Comparison of ENCODE assay signal across 8 cellular contexts in the genomic region with DNA sequence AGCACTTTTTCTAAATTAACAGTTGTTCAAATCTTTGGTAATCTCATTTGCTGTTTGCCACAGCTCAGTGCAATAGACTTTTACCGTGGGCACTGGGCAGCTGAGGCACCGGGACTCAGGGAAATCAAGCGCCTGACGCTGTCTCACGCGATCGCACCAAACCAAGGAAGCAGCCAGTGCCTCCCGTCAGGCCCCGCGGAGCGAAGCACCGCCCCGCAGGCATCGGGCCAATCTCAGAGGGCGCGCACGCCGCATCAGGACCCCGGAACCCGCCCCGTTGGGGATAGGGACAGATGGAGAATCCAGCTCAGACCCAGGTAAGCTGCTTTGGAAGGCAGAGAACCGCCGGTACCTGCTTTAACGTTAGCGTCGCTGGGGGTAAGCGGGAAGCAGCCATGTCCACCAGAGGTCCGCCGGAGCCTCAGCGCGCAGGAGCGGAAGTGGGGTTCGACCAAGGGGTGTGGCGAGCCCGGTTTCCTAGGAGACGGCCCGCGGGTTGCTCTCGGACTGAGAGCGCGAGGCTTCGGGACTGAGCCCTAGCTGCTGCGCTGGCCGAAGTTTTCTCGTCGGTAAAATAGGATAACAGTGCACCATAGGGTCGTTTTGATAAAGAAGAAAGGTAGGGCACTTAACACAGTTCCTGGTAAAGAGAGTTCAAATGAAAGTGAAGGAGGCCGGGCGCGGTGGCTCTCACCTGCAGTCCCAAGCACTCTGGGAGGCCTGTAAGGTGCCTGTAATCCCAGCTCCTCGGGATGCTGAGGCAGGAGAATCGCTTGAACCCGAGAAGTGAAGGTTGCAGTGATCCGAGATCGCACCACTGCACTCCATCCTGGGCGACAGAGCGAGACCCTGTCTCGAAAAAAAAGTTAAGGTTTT. TPM values are rescaled to one million over a fixed set of nuclear protein-coding genes. Genes with fewer than 3 reads are reported as not detected.
DNase-seq lines count a peak whose midpoint lies in the region; ATAC-seq and TF ChIP-seq lines count a peak whose summit lies in the region.

A gene with protein sequence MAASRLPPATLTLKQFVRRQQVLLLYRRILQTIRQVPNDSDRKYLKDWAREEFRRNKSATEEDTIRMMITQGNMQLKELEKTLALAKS (minus strand): TSS at position 428 of the 876 bp plus-strand sequence. CDS start 31 bp downstream, at position 397.

- peak within 1 kb of the TSS; percentile 79 for H3K9ac ChIP-seq in BLaER1

- H3K27ac ChIP-seq in BLaER1 (peak within 1 kb of the TSS; percentile 77), coronary artery (peak within 1 kb of the TSS; percentile 89 to 90)

- H3K9me3 ChIP-seq in BLaER1: no peaks in the 10 kb centered on the region

- H3K36me3 ChIP-seq in BLaER1: peaks cover 16% of the 10 kb centered on the region

- peaks cover 26% of the 10 kb centered on the region for H3K4me1 Mint-ChIP-seq in activated CD4-positive, alpha-beta T cell treated with anti-CD3 and anti-CD28 coated beads, Interleukin-2, amount 10 ng/mL, durations not matched to agents 24 days and 14 days

- H3K27me3 Mint-ChIP-seq in activated CD4-positive, alpha-beta T cell treated with anti-CD3 and anti-CD28 coated beads, Interleukin-2, amount 10 ng/mL, durations not matched to agents 24 days and 14 days: no peaks in the 10 kb centered on the region

- H3K27me3 ChIP-seq in BLaER1: no peaks in the 10 kb centered on the region

- ATAC-seq in GM19324 (IDR thresholded peaks at IDR 0.05; ENCODE audit: low FRiP score, unreplicated experiment) (peak; percentile 100), HG03469 (IDR thresholded peaks at IDR 0.05; ENCODE audit: unreplicated experiment) (peak; percentile 90), left colon (peak; percentile 97)

- intact Hi-C loops in activated CD4-positive, alpha-beta T cell treated with anti-CD3 and anti-CD28 coated beads, Interleukin-2, amount 10 ng/mL, durations not matched to agents 24 days and 14 days (cut with micrococcal nuclease): loop anchor here (1.0 to 2.0 kb wide), 6 partner anchors 205 to 948 kb away; a partner anchor contains a TSS
- intact Hi-C loops in left colon (cut with DNase I, micrococcal nuclease): no loop called here

- no peak for TF ChIP-seq CTCF in coronary artery (IDR thresholded peaks at IDR 0.05)

- no peaks in the 10 kb centered on the region for H3K9me3 Mint-ChIP-seq in activated CD4-positive, alpha-beta T cell treated with anti-CD3 and anti-CD28 coated beads, Interleukin-2, amount 10 ng/mL, durations not matched to agents 24 days and 14 days

- H4K20me1 ChIP-seq in BLaER1: no peaks in the 10 kb centered on the region

- H3K36me3 Mint-ChIP-seq in activated CD4-positive, alpha-beta T cell treated with anti-CD3 and anti-CD28 coated beads, Interleukin-2, amount 10 ng/mL, durations not matched to agents 24 days and 14 days (ENCODE audit: low read depth): peaks cover 44% of the 10 kb centered on the region

- peak within 1 kb of the TSS; percentile 80 for H3K4me2 ChIP-seq in BLaER1

- H3K4me3 ChIP-seq in BLaER1 (peak within 1 kb of the TSS; percentile 70), coronary artery (peak within 1 kb of the TSS; percentile 81)

- peaks cover 15% of the 10 kb centered on the region for H3K4me1 ChIP-seq in BLaER1

- peak within 1 kb of the TSS; percentile 90 for H3K4me3 Mint-ChIP-seq in activated CD4-positive, alpha-beta T cell treated with anti-CD3 and anti-CD28 coated beads, Interleukin-2, amount 10 ng/mL, durations not matched to agents 24 days and 14 days

- peak within 1 kb of the TSS; percentile 98 for H3K27ac Mint-ChIP-seq in activated CD4-positive, alpha-beta T cell treated with anti-CD3 and anti-CD28 coated beads, Interleukin-2, amount 10 ng/mL, durations not matched to agents 24 days and 14 days

- peak; percentile 90 for DNase-seq in NCI-H526 treated with DMSO at 0.1 percent for 48 hours (lab: John Stamatoyannopoulos, UW)
- peak; percentile 97 for DNase-seq in activated CD4-positive, alpha-beta T cell treated with anti-CD3 and anti-CD28 coated beads, Interleukin-2, amount 10 ng/mL, durations not matched to agents 24 days and 14 days
- DNase-seq in coronary artery (ENCODE audit: low spot score): peak; percentile 96
- peak; percentile 95 for DNase-seq in left colon
- peak; percentile 93 for DNase-seq in stimulated activated CD4-positive, alpha-beta T cell treated with anti-CD3 and anti-CD28 coated beads, Interleukin-1b, Interleukin-23, amount 100 ng/mL, for 48 hours

RNA-seq across cellular contexts. Expression of the gene that starts here (rescaled TPM):
- 29.4 and 33.7 TPM in 2 replicates for total RNA-seq in activated CD4-positive, alpha-beta T cell treated with anti-CD3 and anti-CD28 coated beads, Interleukin-2, amount 10 ng/mL, durations not matched to agents 24 days and 14 days
- total RNA-seq in left colon: 10 to 100 TPM; 36.2 to 39.7 TPM

Comparison
In these comparisons a context has a peak if more than half of its experiments do, and no peak if none do; other contexts are left out.
1. Peak in every context shown above with its lines: DNase-seq, ATAC-seq, H3K4me3 ChIP-seq and H3K27ac ChIP-seq.